8 cellular contexts compared by ENCODE assay signal in genomic region chr10:33010132-33011037, GRCh38. TPM values are rescaled to one million over a fixed set of nuclear protein-coding genes. Genes with fewer than 3 reads are reported as not detected.
DNase-seq lines count a peak whose midpoint lies in the region; ATAC-seq, FAIRE-seq and TF ChIP-seq lines count a peak whose summit lies in the region.

No MANE protein-coding gene starts in this region.

- no peaks in the 10 kb centered on the region for H3K27me3 ChIP-seq in CD8-positive, alpha-beta memory T cell (ENCODE audit: insufficient read depth, low read length, poor library complexity, severe bottlenecking)
- no peaks in the 10 kb centered on the region for H3K27me3 ChIP-seq in keratinocyte (ENCODE audit: control insufficient read depth, extremely low read depth, insufficient read depth, low read length)

- peak; percentile 91 for FAIRE-seq in keratinocyte (lab: Jason Lieb, UNC)

- no peak overlapping the region for H2AFZ ChIP-seq in keratinocyte (ENCODE audit: control insufficient read depth, low read length)

- TF ChIP-seq CTCF in keratinocyte (optimal IDR thresholded peaks at IDR 0.05 in 1 of 3, IDR thresholded peaks at IDR 0.05 in 1 of 3, conservative IDR thresholded peaks at IDR 0.05 in 1 of 3; ENCODE audit: extremely low read depth in 1 of 3, insufficient read depth in 2 of 3, low read length in 3 of 3) = peak; percentile 51 to 77 (median 66)

- peaks cover 27% of the 10 kb centered on the region for H3K4me1 ChIP-seq in CD8-positive, alpha-beta memory T cell (ENCODE audit: insufficient read depth, low read length)
- peaks cover 40% of the 10 kb centered on the region for H3K4me1 ChIP-seq in keratinocyte (ENCODE audit: control insufficient read depth, extremely low read depth, insufficient read depth, low read length)

- peak overlapping the region; percentile 13 for H3K4me3 ChIP-seq in CD8-positive, alpha-beta memory T cell (ENCODE audit: low read length)
- no peak overlapping the region for H3K4me3 ChIP-seq in keratinocyte (ENCODE audit: control insufficient read depth in 2 of 3, extremely low read depth in 1 of 3, insufficient read depth in 2 of 3, low read depth in 1 of 3, low read length in 3 of 3)

- peaks cover 10% of the 10 kb centered on the region for H3K79me2 ChIP-seq in keratinocyte (ENCODE audit: control insufficient read depth, insufficient read depth, low read length)

- H3K36me3 ChIP-seq in CD8-positive, alpha-beta memory T cell (ENCODE audit: insufficient read depth, low read length) = no peaks in the 10 kb centered on the region
- H3K36me3 ChIP-seq in keratinocyte (ENCODE audit: control insufficient read depth in 2 of 2, extremely low read depth in 1 of 2, insufficient read depth in 2 of 2, low read length in 2 of 2) = no peaks in the 10 kb centered on the region

- no peaks in the 10 kb centered on the region for H3K9me1 ChIP-seq in keratinocyte (ENCODE audit: control insufficient read depth, extremely low read depth, insufficient read depth, low read length)

- DNase-seq in CD8-positive, alpha-beta memory T cell = peak in 2 of 5 donors; percentile 51 to 55
- DNase-seq in HUDEP-2 (lab: John Stamatoyannopoulos, UW; ENCODE audit: unreplicated experiment in 76 of 76) = peak in 44 of 76 experiments; percentile 3 to 65 (median 20)
- DNase-seq in activated CD4-positive, alpha-beta T cell treated with anti-CD3 and anti-CD28 coated beads, Interleukin-2, amount 50 U/mL, for 48 hours = peak; percentile 20 to 21
- peak; percentile 65 for DNase-seq in keratinocyte (ENCODE audit: low read depth, low spot score)
- DNase-seq in NCI-H1048 (lab: John Stamatoyannopoulos, UW) = no peak

- CTCF ChIA-PET in CD8-positive, alpha-beta memory T cell (lab: Charles Lee) = interaction anchor here (0.7 to 2.2 kb wide), 12 partner anchors 15 to 222 kb away, joined by 3 to 12 read pairs (median 4); no protein-coding TSS in a partner anchor

- peak overlapping the region; percentile 83 to 97 (median 95) for H3K27ac Mint-ChIP-seq in CD8-positive, alpha-beta memory T cell

- H3K36me3 Mint-ChIP-seq in CD8-positive, alpha-beta memory T cell = no peaks in the 10 kb centered on the region

- POLR2A ChIA-PET in CD8-positive, alpha-beta memory T cell (lab: Charles Lee) = no interaction called here

- H4K20me1 ChIP-seq in keratinocyte (ENCODE audit: control insufficient read depth, extremely low read depth, insufficient read depth, low read length) = no peaks in the 10 kb centered on the region

- no peaks in the 10 kb centered on the region for H3K9me3 Mint-ChIP-seq in CD8-positive, alpha-beta memory T cell

- H3K9ac ChIP-seq in keratinocyte (ENCODE audit: control insufficient read depth, extremely low read depth, insufficient read depth, low read length) = peak overlapping the region; percentile 28

- H3K27me3 Mint-ChIP-seq in CD8-positive, alpha-beta memory T cell = peaks cover 0 to 2% of the 10 kb centered on the region in 2 donors

- ATAC-seq in GM18498 (IDR thresholded peaks at IDR 0.05; ENCODE audit: unreplicated experiment) = no peak
- ATAC-seq in HG03571 (IDR thresholded peaks at IDR 0.05; ENCODE audit: unreplicated experiment) = no peak
- no peak for ATAC-seq in HG03460 (IDR thresholded peaks at IDR 0.05; ENCODE audit: unreplicated experiment)

- H3K4me3 Mint-ChIP-seq in CD8-positive, alpha-beta memory T cell = peak overlapping the region; percentile 28 to 84 (median 81)

- dilution Hi-C loops in keratinocyte (cut with MboI; ENCODE audit: extremely low pct_ligation_motif_present, low sequenced_read_pairs) = no loop called here

- H3K9me3 ChIP-seq in CD8-positive, alpha-beta memory T cell (ENCODE audit: low read length) = no peaks in the 10 kb centered on the region
- no peaks in the 10 kb centered on the region for H3K9me3 ChIP-seq in keratinocyte (ENCODE audit: control insufficient read depth, low read depth, low read length)

- peak overlapping the region; percentile 56 for H3K4me2 ChIP-seq in keratinocyte (ENCODE audit: control insufficient read depth, extremely low read depth, insufficient read depth, low read depth, low read length)

- no peak overlapping the region for H3K27ac ChIP-seq in CD8-positive, alpha-beta memory T cell (ENCODE audit: low read depth, low read length)
- H3K27ac ChIP-seq in keratinocyte (ENCODE audit: control insufficient read depth, insufficient read depth, low read length) = peak overlapping the region; percentile 27

- H3K4me1 Mint-ChIP-seq in CD8-positive, alpha-beta memory T cell = peaks cover 41 to 55% (median 48%) of the 10 kb centered on the region in 3 donors

RNA-seq across cellular contexts. Expression of gene ITGB1, which starts 52.4 kb away (rescaled TPM):
- 10 to 100 TPM; 75.5 to 82.1 TPM for total RNA-seq in CD8-positive, alpha-beta memory T cell
- 342 TPM for polyA plus RNA-seq in CD8-positive, alpha-beta memory T cell
- polyA plus RNA-seq in keratinocyte = 1,026 to 1,445 TPM (median 1,030 TPM) in 3 replicates
- 511 TPM for polyA plus RNA-seq in keratinocyte (2011; ENCODE audit: low read depth)
- 420 and 664 TPM in 2 replicates for polyA plus RNA-seq in keratinocyte (2011; cell fraction: cytosol; rRNA removed)
- 1,436 and 2,106 TPM in 2 replicates for polyA plus RNA-seq in keratinocyte (2011; cell fraction: nucleus; rRNA removed)
- 328 and 1,010 TPM in 2 replicates for polyA plus RNA-seq in keratinocyte (2012; ENCODE audit: low replicate concordance)
- 361 to 979 TPM (median 522 TPM) in 3 replicates for polyA minus RNA-seq in keratinocyte
- 475 TPM for polyA minus RNA-seq in keratinocyte (2011; cell fraction: cytosol; rRNA and poly(A)+ RNA removed)
- 1,567 and 2,524 TPM in 2 replicates for polyA minus RNA-seq in keratinocyte (2011; cell fraction: nucleus; rRNA and poly(A)+ RNA removed)
